21 cellular contexts compared by ENCODE assay signal in the genomic region with DNA sequence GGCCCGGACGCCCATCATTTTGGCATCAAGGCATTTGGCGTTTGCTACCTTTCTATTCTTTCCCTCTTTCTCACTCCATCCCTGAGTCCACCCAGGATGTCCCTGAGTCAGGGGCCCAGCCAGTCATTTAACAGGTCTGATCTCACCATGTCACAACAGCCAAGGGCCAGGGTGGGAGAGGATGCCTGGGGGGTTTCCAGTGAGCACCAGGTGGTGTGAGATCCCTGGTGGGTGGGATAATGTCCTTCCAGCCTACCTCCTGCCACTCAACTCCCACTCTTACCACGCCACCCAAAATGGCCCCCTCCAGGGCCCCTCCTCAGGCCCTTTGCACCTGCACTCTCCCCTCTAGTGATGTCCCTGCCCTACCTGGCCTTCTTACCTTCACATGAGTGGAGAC.
A peak's percentile ranks its signal among the peaks of the same experiment; 100 is the strongest.
DNase-seq lines count a peak whose midpoint lies in the region; ATAC-seq, FAIRE-seq and TF ChIP-seq lines count a peak whose summit lies in the region.
"Had no signal": no experiment of that assay in that cellular context is flagged by ENCODE, and none has a peak within 500 bp of the region (broad histone marks: within the 10 kb centered on the region; RNA-seq: fewer than 3 reads in every experiment).

No MANE protein-coding gene starts in this region.

- peaks cover 37% of the 10 kb centered on the region for H3K4me1 Mint-ChIP-seq in activated CD8-positive, alpha-beta memory T cell treated with anti-CD3 and anti-CD28 coated beads, Interleukin-2, amount 10 ng/mL, durations not matched to agents 7 days and 5 days
- H3K4me1 Mint-ChIP-seq in osteocyte (ENCODE audit: unreplicated experiment), result no peaks in the 10 kb centered on the region

- no peak for TF ChIP-seq EP300 in esophagus muscularis mucosa (IDR thresholded peaks at IDR 0.05)

- 96% methylated on average over 4 of the region's 4 CpGs for WGBS in esophagus muscularis mucosa

- H3K4me3 ChIP-seq in H7 (ENCODE audit: insufficient read depth, low read depth, low read length) (no peak overlapping the region), esophagus muscularis mucosa (no peak overlapping the region), kidney (ENCODE audit: low read length in 2 of 2) (no peak overlapping the region)
- H3K4me3 ChIP-seq: BLaER1, GM12878 had no signal

- FAIRE-seq in kidney (lab: Jason Lieb, UNC), result no peak
- FAIRE-seq: GM12878, GM19239, H1, HTR-8/SVneo had no signal

- H3K27me3 Mint-ChIP-seq in activated CD8-positive, alpha-beta memory T cell treated with anti-CD3 and anti-CD28 coated beads, Interleukin-2, amount 10 ng/mL, durations not matched to agents 7 days and 5 days, result peaks cover 2% of the 10 kb centered on the region
- peaks cover 14% of the 10 kb centered on the region for H3K27me3 Mint-ChIP-seq in osteocyte (ENCODE audit: unreplicated experiment)
- H3K27me3 Mint-ChIP-seq: CD4-positive, alpha-beta memory T cell had no signal

- intact Hi-C loops in esophagus muscularis mucosa (cut with DNase I), result no loop called here
- intact Hi-C loops in kidney (cut with DNase I), result no loop called here

- H3K27ac ChIP-seq in esophagus muscularis mucosa (replicated peaks in 1 of 4) (no peak overlapping the region), kidney (ENCODE audit: low read depth in 2 of 2, low read length in 2 of 2) (no peak overlapping the region)
- H3K27ac ChIP-seq: BLaER1 had no signal

- no peaks in the 10 kb centered on the region for H3K36me3 Mint-ChIP-seq in activated CD8-positive, alpha-beta memory T cell treated with anti-CD3 and anti-CD28 coated beads, Interleukin-2, amount 10 ng/mL, durations not matched to agents 7 days and 5 days
- no peaks in the 10 kb centered on the region for H3K36me3 Mint-ChIP-seq in osteocyte (ENCODE audit: unreplicated experiment)
- H3K36me3 Mint-ChIP-seq: CD14-positive monocyte; CD4-positive, alpha-beta memory T cell had no signal

- POLR2A ChIA-PET in HEK293T (lab: Yijun Ruan, JAX), result no interaction called here

- no peaks in the 10 kb centered on the region for H3K36me3 ChIP-seq in H7 (replicated peaks; ENCODE audit: control insufficient read depth, insufficient read depth, low read length)
- no peaks in the 10 kb centered on the region for H3K36me3 ChIP-seq in esophagus muscularis mucosa
- H3K36me3 ChIP-seq in kidney (ENCODE audit: control insufficient read depth in 1 of 2, insufficient read depth in 2 of 2, low read length in 2 of 2), result no peaks in the 10 kb centered on the region
- H3K36me3 ChIP-seq: BLaER1 had no signal

- no peaks in the 10 kb centered on the region for H3K9me3 ChIP-seq in esophagus muscularis mucosa
- no peaks in the 10 kb centered on the region for H3K9me3 ChIP-seq in kidney (ENCODE audit: control insufficient read depth in 1 of 2, low read length in 2 of 2)
- H3K9me3 ChIP-seq: BLaER1 had no signal

- DNase-seq in activated CD8-positive, alpha-beta memory T cell treated with anti-CD3 and anti-CD28 coated beads, Interleukin-2, amount 10 ng/mL, durations not matched to agents 7 days and 5 days, result peak; percentile 36
- no peak for DNase-seq in activated CD8-positive, alpha-beta memory T cell treated with anti-CD3 and anti-CD28 coated beads, Interleukin-2, amount 50 U/mL, for 4 hours
- peak; percentile 8 for DNase-seq in H7
- peak; percentile 68 for DNase-seq in esophagus muscularis mucosa (ENCODE audit: extremely low spot score)
- DNase-seq in osteocyte (ENCODE audit: extremely low spot score, unreplicated experiment), result peak; percentile 68
- DNase-seq in kidney, result no peak
- DNase-seq in HEK293T (ENCODE audit: extremely low spot score), result no peak
- DNase-seq in NCI-H128 (lab: John Stamatoyannopoulos, UW; ENCODE audit: unreplicated experiment), result no peak
- DNase-seq: 8988T; CD4-positive, alpha-beta memory T cell; DMS153; DMS79 treated with DMSO at 0.1 percent for 48 hours; HCEC 1CT; HFFc6; IMR-90 had no signal

- TF ChIP-seq POLR2A in esophagus muscularis mucosa (IDR thresholded peaks at IDR 0.05; ENCODE audit: low read depth), result no peak

- H3K9ac ChIP-seq in kidney (ENCODE audit: low read length in 2 of 2), result no peak overlapping the region
- H3K9ac ChIP-seq: BLaER1 had no signal

- H3K27me3 ChIP-seq in H7 (ENCODE audit: control insufficient read depth, insufficient read depth, low read length) (no peaks in the 10 kb centered on the region), esophagus muscularis mucosa (no peaks in the 10 kb centered on the region)
- H3K27me3 ChIP-seq: BLaER1 had no signal

- CTCF ChIA-PET in activated CD8-positive, alpha-beta memory T cell treated with anti-CD3 and anti-CD28 coated beads, Interleukin-2, amount 10 ng/mL, durations not matched to agents 7 days and 5 days (lab: Charles Lee), result no interaction called here
- CTCF ChIA-PET in HEK293T (lab: Yijun Ruan, JAX), result no interaction called here

- ATAC-seq in activated CD8-positive, alpha-beta memory T cell treated with anti-CD3 and anti-CD28 coated beads, Interleukin-2, amount 10 ng/mL, durations not matched to agents 7 days and 5 days, result no peak
- ATAC-seq: GM12878 had no signal

- H3K4me3 Mint-ChIP-seq in activated CD8-positive, alpha-beta memory T cell treated with anti-CD3 and anti-CD28 coated beads, Interleukin-2, amount 10 ng/mL, durations not matched to agents 7 days and 5 days, result no peak overlapping the region
- H3K4me3 Mint-ChIP-seq in osteocyte (ENCODE audit: unreplicated experiment), result no peak overlapping the region
- H3K4me3 Mint-ChIP-seq: CD14-positive monocyte; CD4-positive, alpha-beta memory T cell; HFFc6 had no signal

- no peaks in the 10 kb centered on the region for H3K9me3 Mint-ChIP-seq in activated CD8-positive, alpha-beta memory T cell treated with anti-CD3 and anti-CD28 coated beads, Interleukin-2, amount 10 ng/mL, durations not matched to agents 7 days and 5 days (ENCODE audit: low read depth)
- no peaks in the 10 kb centered on the region for H3K9me3 Mint-ChIP-seq in osteocyte (ENCODE audit: unreplicated experiment)
- H3K9me3 Mint-ChIP-seq: HFFc6 had no signal

- TF ChIP-seq CTCF in esophagus muscularis mucosa (IDR thresholded peaks at IDR 0.05) (no peak), osteocyte (IDR thresholded peaks at IDR 0.05) (no peak), kidney (IDR thresholded peaks at IDR 0.05; ENCODE audit: borderline replicate concordance, extremely low read depth, insufficient read depth) (no peak)

- no peak overlapping the region for H3K27ac Mint-ChIP-seq in activated CD8-positive, alpha-beta memory T cell treated with anti-CD3 and anti-CD28 coated beads, Interleukin-2, amount 10 ng/mL, durations not matched to agents 7 days and 5 days
- H3K27ac Mint-ChIP-seq in osteocyte (ENCODE audit: unreplicated experiment), result no peak overlapping the region
- H3K27ac Mint-ChIP-seq: CD14-positive monocyte, HFFc6 had no signal

- H3K4me1 ChIP-seq in esophagus muscularis mucosa (peaks cover 0 to 7% (median 0%) of the 10 kb centered on the region in 4 donors), kidney (ENCODE audit: control insufficient read depth in 1 of 2, insufficient read depth in 1 of 2, low read depth in 1 of 2, low read length in 2 of 2) (no peaks in the 10 kb centered on the region)

TF ChIP-seq in HEK293T, 16 proteins besides CTCF, POLR2A, EP300 and RAD21:
- TF ChIP-seq ZNF384 (IDR thresholded peaks at IDR 0.05), result no peak
- no peak for TF ChIP-seq ARNT (IDR thresholded peaks at IDR 0.05)
- no peak for TF ChIP-seq FOXA1 (IDR thresholded peaks at IDR 0.05)
- TF ChIP-seq TARDBP (IDR thresholded peaks at IDR 0.05), result no peak
- TF ChIP-seq HDGF (IDR thresholded peaks at IDR 0.05; ENCODE audit: borderline replicate concordance), result no peak
- no peak for TF ChIP-seq SP1 (IDR thresholded peaks at IDR 0.05)
- no peak for TF ChIP-seq LEF1 (IDR thresholded peaks at IDR 0.05; ENCODE audit: borderline replicate concordance)
- TF ChIP-seq SUZ12 (IDR thresholded peaks at IDR 0.05), result no peak
- no peak for TF ChIP-seq NFRKB (IDR thresholded peaks at IDR 0.05)
- TF ChIP-seq L3MBTL2 (conservative IDR thresholded peaks at IDR 0.05), result no peak
- TF ChIP-seq BHLHE40 (IDR thresholded peaks at IDR 0.05; ENCODE audit: borderline replicate concordance), result no peak
- no peak for TF ChIP-seq FOXK2 (IDR thresholded peaks at IDR 0.05)
- TF ChIP-seq, protein P1, sequence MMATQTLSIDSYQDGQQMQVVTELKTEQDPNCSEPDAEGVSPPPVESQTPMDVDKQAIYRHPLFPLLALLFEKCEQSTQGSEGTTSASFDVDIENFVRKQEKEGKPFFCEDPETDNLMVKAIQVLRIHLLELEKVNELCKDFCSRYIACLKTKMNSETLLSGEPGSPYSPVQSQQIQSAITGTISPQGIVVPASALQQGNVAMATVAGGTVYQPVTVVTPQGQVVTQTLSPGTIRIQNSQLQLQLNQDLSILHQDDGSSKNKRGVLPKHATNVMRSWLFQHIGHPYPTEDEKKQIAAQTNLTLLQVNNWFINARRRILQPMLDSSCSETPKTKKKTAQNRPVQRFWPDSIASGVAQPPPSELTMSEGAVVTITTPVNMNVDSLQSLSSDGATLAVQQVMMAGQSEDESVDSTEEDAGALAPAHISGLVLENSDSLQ (IDR thresholded peaks at IDR 0.05), result no peak

Comparison
In these comparisons a context has a peak if more than half of its experiments do, and no peak if none do; other contexts are left out.
1. DNase-seq: peak in activated CD8-positive, alpha-beta memory T cell treated with anti-CD3 and anti-CD28 coated beads, Interleukin-2, amount 10 ng/mL, durations not matched to agents 7 days and 5 days (single experiment), H7 (single experiment), esophagus muscularis mucosa (single experiment) and osteocyte (single experiment); none in activated CD8-positive, alpha-beta memory T cell treated with anti-CD3 and anti-CD28 coated beads, Interleukin-2, amount 50 U/mL, for 4 hours (single experiment), kidney (single experiment), HEK293T (single experiment) and NCI-H128 (single experiment).